In genomic region chr16:28749997-28750465, GRCh38 we compare ENCODE assay signal across 8 cellular contexts. TPM values are rescaled to one million over a fixed set of nuclear protein-coding genes. Genes with fewer than 3 reads are reported as not detected.
DNase-seq lines count a peak whose midpoint lies in the region; ATAC-seq and TF ChIP-seq lines count a peak whose summit lies in the region.
"Not testable (repeated sequence)": the region's sequence is repeated elsewhere in the genome, so short reads cannot be mapped to it uniquely, and the experiment has no call there.

No MANE protein-coding gene starts in this region.

- peak overlapping the region in 2 of 4 donors; percentile 19 to 30 for H3K4me3 ChIP-seq in stomach

- not testable (repeated sequence) for H3K27ac Mint-ChIP-seq in T-helper 17 cell; glutamatergic neuron (ENCODE audit: unreplicated experiment); osteocyte (ENCODE audit: unreplicated experiment)

- H3K36me3 ChIP-seq in stomach: not testable (repeated sequence)

- peak overlapping the region in 1 of 5 donors; percentile 49 for H3K27ac ChIP-seq in stomach

- H3K36me3 Mint-ChIP-seq in T-helper 17 cell (ENCODE audit: low read depth); glutamatergic neuron (ENCODE audit: unreplicated experiment); osteocyte (ENCODE audit: unreplicated experiment): not testable (repeated sequence)

- peak in 2 of 3 donors; percentile 10 to 24 for DNase-seq in T-helper 17 cell
- peak; percentile 42 for DNase-seq in activated effector memory CD4-positive, alpha-beta T cell treated with Interleukin-2 at 50 U/mL for 16 hours
- peak; percentile 37 for DNase-seq in glutamatergic neuron
- peak; percentile 76 for DNase-seq in osteocyte (ENCODE audit: extremely low spot score, unreplicated experiment)
- DNase-seq in stomach: peak; percentile 42

- not testable (repeated sequence) for H3K4me1 Mint-ChIP-seq in T-helper 17 cell; glutamatergic neuron (ENCODE audit: low read depth, unreplicated experiment); osteocyte (ENCODE audit: unreplicated experiment)

- ATAC-seq in GM18505 (IDR thresholded peaks at IDR 0.05; ENCODE audit: unreplicated experiment) (peak; percentile 94), GM21529 (IDR thresholded peaks at IDR 0.05; ENCODE audit: unreplicated experiment) (peak; percentile 98), HG03135 (IDR thresholded peaks at IDR 0.05; ENCODE audit: unreplicated experiment) (peak; percentile 97), T-helper 17 cell (peak; percentile 100)

- 13 to 47% (median 16%) methylated on average over 3 to 22 of the region's 33 CpGs; no CpG with 5 or more reads in 1 of the 5 donors for WGBS in stomach, 5 donors

- H3K4me1 ChIP-seq in stomach: not testable (repeated sequence)

- TF ChIP-seq CTCF in glutamatergic neuron (IDR thresholded peaks at IDR 0.05; ENCODE audit: partially characterized antibody, unreplicated experiment): peak; percentile 44
- peak; percentile 50 for TF ChIP-seq CTCF in osteocyte (IDR thresholded peaks at IDR 0.05)
- TF ChIP-seq CTCF in stomach (IDR thresholded peaks at IDR 0.05): peak in 2 of 7 experiments; percentile 21 to 28

- not testable (repeated sequence) for H3K27me3 ChIP-seq in stomach

- intact Hi-C loops in stomach (cut with DNase I; ENCODE audit: low total_unique reads): not testable (repeated sequence)

- H3K4me3 Mint-ChIP-seq in T-helper 17 cell; glutamatergic neuron (ENCODE audit: unreplicated experiment): not testable (repeated sequence)
- H3K4me3 Mint-ChIP-seq in osteocyte (ENCODE audit: unreplicated experiment): peak overlapping the region; percentile 32

- not testable (repeated sequence) for TF ChIP-seq EP300 in stomach (IDR thresholded peaks at IDR 0.05)

- H3K9me3 Mint-ChIP-seq in glutamatergic neuron (ENCODE audit: unreplicated experiment); osteocyte (ENCODE audit: unreplicated experiment): not testable (repeated sequence)

- not testable (repeated sequence) for TF ChIP-seq POLR2A in GM18505 (IDR thresholded peaks at IDR 0.05; ENCODE audit: borderline replicate concordance, extremely low read depth, insufficient read depth, insufficient read length); stomach (IDR thresholded peaks at IDR 0.05)

- H3K9me3 ChIP-seq in T-helper 17 cell (ENCODE audit: control insufficient read depth, low read length, poor library complexity, severe bottlenecking); stomach: not testable (repeated sequence)

- not testable (repeated sequence) for H3K27me3 Mint-ChIP-seq in T-helper 17 cell; glutamatergic neuron (ENCODE audit: unreplicated experiment); osteocyte (ENCODE audit: unreplicated experiment)

RNA-seq across cellular contexts. Expression of gene NPIPB9, which starts 1.6 kb away (rescaled TPM):
- total RNA-seq in T-helper 17 cell (1 to 10 TPM; 1.4 to 6.6 TPM), glutamatergic neuron (ENCODE audit: unreplicated experiment) (3.0 TPM), osteocyte (2.6 and 4.2 TPM in 2 replicates), stomach (10 to 100 TPM in 2 of 5 donors, 1 to 10 TPM in 2, not detected in 1; 7.1 to 24.3 (median 10.1) TPM)
- polyA plus RNA-seq in stomach: under 1 TPM in 1 of 3 donors, not detected in 2; 0.40 TPM

RNA-seq across cellular contexts. Expression of gene EIF3C, which starts 38.8 kb away (rescaled TPM):
- 100 to 1,000 TPM; 257 to 259 TPM for total RNA-seq in T-helper 17 cell
- 832 TPM for total RNA-seq in glutamatergic neuron (ENCODE audit: unreplicated experiment)
- total RNA-seq in osteocyte: 950 and 1,034 TPM in 2 replicates
- 100 to 1,000 TPM; 147 to 878 (median 271) TPM for total RNA-seq in stomach
- 1,000 to 10,000 TPM in 1 of 3 donors, 100 to 1,000 TPM in 2; 590 to 1,037 (median 927) TPM for polyA plus RNA-seq in stomach

Comparison
In these comparisons a context has a peak if more than half of its experiments do, and no peak if none do; other contexts are left out.
1. DNase-seq: peak in every context shown above with its lines; median percentile 76 in osteocyte; 42 in activated effector memory CD4-positive, alpha-beta T cell treated with Interleukin-2 at 50 U/mL for 16 hours; 42 in stomach; 37 in glutamatergic neuron; 17 in T-helper 17 cell.